Comparison of ENCODE assay signal across 23 cellular contexts in the genomic region with DNA sequence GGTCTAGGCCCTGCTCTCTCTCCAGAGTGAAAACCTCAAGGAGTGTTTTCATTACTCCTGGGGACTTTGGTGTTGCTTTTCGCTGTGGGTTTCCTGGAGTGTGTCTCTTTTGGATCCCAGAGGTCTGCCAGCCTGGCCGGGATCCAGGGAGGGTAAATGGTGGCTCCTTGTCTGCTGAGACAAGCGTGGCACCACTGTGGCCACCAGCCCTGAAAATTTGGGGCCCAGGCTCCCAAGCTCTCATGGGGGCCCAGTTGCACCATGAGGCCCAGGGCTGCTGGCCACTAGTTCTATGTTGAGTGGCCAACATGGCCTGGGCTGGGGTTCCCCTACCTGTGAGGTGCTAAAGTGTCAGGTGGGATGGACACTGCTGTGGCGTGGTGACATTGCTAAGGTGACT.
"Had no signal": no experiment of that assay in that cellular context is flagged by ENCODE, and none has a peak within 500 bp of the region (broad histone marks: within the 10 kb centered on the region; RNA-seq: fewer than 3 reads in every experiment).

No MANE protein-coding gene starts in this region.

- H3K36me3 ChIP-seq: SJCRH30 had no signal

- H3K27me3 ChIP-seq: adrenal gland, SJCRH30 had no signal

- DNase-seq: activated CD4-positive, alpha-beta T cell treated with anti-CD3 and anti-CD28 coated beads for 4 hours; activated CD8-positive, alpha-beta memory T cell treated with anti-CD3 and anti-CD28 coated beads, Interleukin-2, amount 50 U/mL, for 4 hours; activated CD8-positive, alpha-beta T cell treated with anti-CD3 and anti-CD28 coated beads for 36 hours; activated naive CD4-positive, alpha-beta T cell treated with anti-CD3 and anti-CD28 coated beads, Interleukin-2, amount 50 U/mL, for 16 hours; activated naive CD8-positive, alpha-beta T cell treated with anti-CD3 and anti-CD28 coated beads, Interleukin-2, amount 10 ng/mL, durations not matched to agents 7 days and 5 days; activated T-cell treated with anti-CD3 and anti-CD28 coated beads, Interleukin-2, amount 50 U/mL, for 72 hours; adrenal gland; anterior cingulate cortex; central memory CD4-positive, alpha-beta T cell; KG1; NCI-H1048; NCI-H1930; NCI-H345; NCI-H510A; NCI-H69; NK-92 treated with Interleukin-12 subunit alpha and Interleukin-12 subunit beta, amount 100 ng/mL, for 24 hours; OCI-M1; RPMI8226; SJCRH30; SK-N-SH had no signal

- ATAC-seq: activated CD4-positive, CD25-positive, alpha-beta regulatory T cell treated with anti-CD3 and anti-CD28 coated beads, Interleukin-2, amount 50 U/mL, for 24 hours; activated CD8-positive, alpha-beta T cell treated with anti-CD3 and anti-CD28 coated beads for 36 hours; activated T-cell treated with anti-CD3 and anti-CD28 coated beads, Interleukin-2, amount 50 U/mL, for 72 hours; Panc1; Right ventricle myocardium inferior had no signal

- H3K4me1 ChIP-seq: SJCRH30 had no signal

- H3K4me3 ChIP-seq: adrenal gland, SJCRH30 had no signal

- H3K27ac ChIP-seq: adrenal gland, SJCRH30 had no signal

- H3K9me3 ChIP-seq: adrenal gland, SJCRH30, SK-N-SH had no signal

- H3K9ac ChIP-seq: SK-N-SH had no signal

- H3K4me2 ChIP-seq: SK-N-SH had no signal
